Comparison of ENCODE assay signal across 15 cellular contexts in the genomic region with DNA sequence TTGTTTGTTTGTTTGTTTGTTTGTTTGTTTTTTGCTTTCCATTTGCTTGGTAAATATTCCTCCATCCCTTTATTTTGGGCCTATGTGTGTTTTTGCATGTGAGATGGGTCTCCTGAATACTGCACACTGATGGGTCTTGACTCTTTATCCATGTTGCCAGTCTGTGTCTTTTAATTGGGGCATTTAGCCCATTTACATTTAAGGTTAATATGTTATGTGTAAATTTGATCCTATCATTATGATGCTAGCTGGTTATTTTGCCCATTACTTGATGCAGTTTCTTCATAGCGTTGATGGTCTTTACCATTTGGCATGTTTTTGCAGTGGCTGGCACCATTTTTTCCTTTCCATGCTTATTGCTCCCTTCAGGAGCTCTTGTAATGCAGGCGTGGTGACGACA. TPM values are rescaled to one million over a fixed set of nuclear protein-coding genes. Genes with fewer than 3 reads are reported as not detected.
"Had no signal": no experiment of that assay in that cellular context is flagged by ENCODE, and none has a peak within 500 bp of the region (broad histone marks: within the 10 kb centered on the region; RNA-seq: fewer than 3 reads in every experiment).

No MANE protein-coding gene starts in this region.

RNA-seq across cellular contexts. Expression of a gene that starts 16.4 kb away (rescaled TPM):
- total RNA-seq: activated naive CD4-positive, alpha-beta T cell treated with anti-CD3 and anti-CD28 coated beads for 36 hours; activated naive CD4-positive, alpha-beta T cell treated with anti-CD3 and anti-CD28 coated beads, Interleukin-2, amount 50 U/mL, for 72 hours; activated naive CD8-positive, alpha-beta T cell treated with anti-CD3 and anti-CD28 coated beads for 36 hours; activated T-cell treated with anti-CD3 and anti-CD28 coated beads, Interleukin-2, amount 50 U/mL, for 4 hours; activated T-cell treated with anti-CD3 and anti-CD28 coated beads, Interleukin-2, amount 50 U/mL, for 72 hours; activated T-helper 1 cell treated with anti-CD3 and anti-CD28 coated beads, Interleukin-12 subunit alpha, Interleukin-12 subunit beta, Interleukin-2, Interleukin-4 antibody, amounts not matched to agents 30 ng/mL and 10 ng/mL and 1 ng/mL, durations not matched to agents 14 hours and 24 hours and 36 hours; activated T-helper 17 cell treated with anti-CD3 and anti-CD28 coated beads, Interleukin-2, amount 50 U/mL, for 72 hours; activated T-helper 2 cell treated with anti-CD3 and anti-CD28 coated beads, Interferon-gamma antibody, Interleukin-2, Interleukin-4, amounts not matched to agents 10 μg/mL and 5 μg/mL and 100 μg/mL, durations not matched to agents 14 hours and 24 hours and 36 hours; aorta; ascending aorta; astrocyte; body of pancreas; bronchial epithelial cell; cardiac septum; chondrocyte had no signal
- polyA plus RNA-seq: aorta had no signal

RNA-seq across cellular contexts. Expression of a gene that starts 42.2 kb away (rescaled TPM):
- total RNA-seq: chondrocyte had no signal
